ENCODE assay signal across 8 cellular contexts in genomic region chr22:49960967-49961600, GRCh38. TPM values are rescaled to one million over a fixed set of nuclear protein-coding genes. Genes with fewer than 3 reads are reported as not detected.
A peak's percentile ranks its signal among the peaks of the same experiment; 100 is the strongest.
DNase-seq lines count a peak whose midpoint lies in the region; ATAC-seq, FAIRE-seq and TF ChIP-seq lines count a peak whose summit lies in the region.

No MANE protein-coding gene starts in this region.

- peak overlapping the region; percentile 93 for H3K9ac ChIP-seq in HepG2 (ENCODE audit: insufficient read depth, low read depth, low read length)

- peaks cover 28% of the 10 kb centered on the region for H3K36me3 Mint-ChIP-seq in stimulated activated naive CD8-positive, alpha-beta T cell treated with anti-CD3 and anti-CD28 coated beads, Interleukin-15, Interleukin-2, amounts not matched to agents 100 ng/mL and 50 ng/mL, for 24 hours (ENCODE audit: low read depth)

- no peak overlapping the region for H2AFZ ChIP-seq in HepG2 (ENCODE audit: low read length)

- in situ Hi-C loops in HepG2 (cut with HindIII; ENCODE audit: extremely low pct_ligation_motif_present, low pct_unique_long_range_greater_than_20kb): no loop called here

- H3K9me3 ChIP-seq in RWPE2 (ENCODE audit: severe bottlenecking): no peaks in the 10 kb centered on the region
- H3K9me3 ChIP-seq in HepG2 (ENCODE audit: low read length): no peaks in the 10 kb centered on the region

- H3K27ac ChIP-seq in RWPE2 (ENCODE audit: poor library complexity, severe bottlenecking): peak overlapping the region; percentile 81
- peak overlapping the region; percentile 63 for H3K27ac ChIP-seq in caudate nucleus (ENCODE audit: low read depth, low read length)
- H3K27ac ChIP-seq in HepG2 (ENCODE audit: extremely low read length, insufficient read depth, low read length): peak overlapping the region; percentile 64

- TF ChIP-seq CTCF in RWPE2 (IDR thresholded peaks at IDR 0.05; ENCODE audit: poor library complexity, severe bottlenecking): no peak
- no peak for TF ChIP-seq CTCF in HepG2 (CRISPR knock-in tag; IDR thresholded peaks at IDR 0.05)

- H3K27me3 ChIP-seq in RWPE2 (ENCODE audit: insufficient read depth, poor library complexity, severe bottlenecking) (no peaks in the 10 kb centered on the region), HepG2 (ENCODE audit: control insufficient read depth in 1 of 2, insufficient read depth in 2 of 2, low read length in 2 of 2) (no peaks in the 10 kb centered on the region; a peak in 1 of 5 replicates)

- H3K4me1 ChIP-seq in RWPE2 (ENCODE audit: insufficient read depth, poor library complexity, severe bottlenecking) (peaks cover 14% of the 10 kb centered on the region), HepG2 (ENCODE audit: insufficient read depth, low read length) (peaks cover 75% of the 10 kb centered on the region)

- peaks cover 36% of the 10 kb centered on the region for H3K79me2 ChIP-seq in HepG2 (ENCODE audit: insufficient read depth, low read length)

- peak overlapping the region; percentile 93 for H3K4me3 Mint-ChIP-seq in stimulated activated naive CD8-positive, alpha-beta T cell treated with anti-CD3 and anti-CD28 coated beads, Interleukin-15, Interleukin-2, amounts not matched to agents 100 ng/mL and 50 ng/mL, for 24 hours

- no peak for FAIRE-seq in HepG2 (lab: Jason Lieb, UNC)

- intact Hi-C loops in HepG2 (cut with micrococcal nuclease; ENCODE audit: unreplicated experiment): no loop called here

- H3K36me3 ChIP-seq in RWPE2 (ENCODE audit: low read depth) (peaks cover 34% of the 10 kb centered on the region), HepG2 (replicated peaks in 1 of 2; ENCODE audit: control insufficient read depth in 1 of 2, insufficient read depth in 2 of 2, low read length in 2 of 2) (peaks cover 9 to 23% of the 10 kb centered on the region in 2 experiments)

- H3K27me3 Mint-ChIP-seq in stimulated activated naive CD8-positive, alpha-beta T cell treated with anti-CD3 and anti-CD28 coated beads, Interleukin-15, Interleukin-2, amounts not matched to agents 100 ng/mL and 50 ng/mL, for 24 hours: no peaks in the 10 kb centered on the region

- no peaks in the 10 kb centered on the region for H3K9me3 Mint-ChIP-seq in stimulated activated naive CD8-positive, alpha-beta T cell treated with anti-CD3 and anti-CD28 coated beads, Interleukin-15, Interleukin-2, amounts not matched to agents 100 ng/mL and 50 ng/mL, for 24 hours

- TF ChIP-seq EP300 in HepG2 (IDR thresholded peaks at IDR 0.05; ENCODE audit: low read depth in 2 of 2, low read length in 2 of 2) (no peak), HepG2 (CRISPR knock-in tag; IDR thresholded peaks at IDR 0.05; ENCODE audit: borderline replicate concordance) (no peak)

- no CpG with 5 or more reads among the region's 89 CpGs for WGBS in HepG2 (ENCODE audit: low lambda C conversion rate)

- no peak for TF ChIP-seq POLR2A in HepG2 (IDR thresholded peaks at IDR 0.05; ENCODE audit: insufficient read depth in 1 of 2, low read depth in 2 of 2, low read length in 2 of 2)

- H3K4me3 ChIP-seq in RWPE2 (ENCODE audit: severe bottlenecking) (peak overlapping the region; percentile 83), HepG2 (replicated peaks in 1 of 3; ENCODE audit: insufficient read depth in 1 of 3, low read depth in 2 of 3, low read length in 3 of 3) (peak overlapping the region; percentile 97 to 99 (median 97))

- TF ChIP-seq RAD21 in HepG2 (CRISPR knock-in tag; IDR thresholded peaks at IDR 0.05): no peak

- peaks cover 37% of the 10 kb centered on the region for H4K20me1 ChIP-seq in HepG2 (ENCODE audit: insufficient read depth, low read length)

- no peak for ATAC-seq in RWPE2 (ENCODE audit: low read depth)
- ATAC-seq in HepG2: no peak
- ATAC-seq in HG03439 (IDR thresholded peaks at IDR 0.05; ENCODE audit: unreplicated experiment): no peak
- ATAC-seq in HG02938 (IDR thresholded peaks at IDR 0.05; ENCODE audit: unreplicated experiment): no peak

- peak; percentile 70 for DNase-seq in DMS53 (lab: John Stamatoyannopoulos, UW)
- DNase-seq in DMS53 treated with DMSO at 0.1 percent for 48 hours (lab: John Stamatoyannopoulos, UW; ENCODE audit: unreplicated experiment): no peak
- peak; percentile 72 for DNase-seq in RWPE2 (ENCODE audit: low spot score)
- DNase-seq in caudate nucleus (lab: John Stamatoyannopoulos, UW): peak in 3 of 61 donors; percentile 24 to 41 (median 33)
- no peak for DNase-seq in HepG2 (ENCODE audit: low spot score)

- BruUV-seq in HepG2 (replicated peaks; lab: Mats Ljungman, UMichigan): TSS peak; percentile 39

- POLR2A ChIA-PET in HepG2 (lab: Yijun Ruan, JAX): interaction anchor here (2.3 to 18.6 kb wide), 8 partner anchors 3 to 30 kb away, joined by 19 to 722 read pairs (median 41); partner anchors contain the start of gene PIM3

- H3K27ac Mint-ChIP-seq in stimulated activated naive CD8-positive, alpha-beta T cell treated with anti-CD3 and anti-CD28 coated beads, Interleukin-15, Interleukin-2, amounts not matched to agents 100 ng/mL and 50 ng/mL, for 24 hours: peak overlapping the region; percentile 90

- peak overlapping the region; percentile 67 for H3K4me2 ChIP-seq in HepG2 (ENCODE audit: low read depth, low read length)

- CTCF ChIA-PET in HepG2 (lab: Yijun Ruan, JAX; ENCODE audit: low intra/inter-chr PET ratio, low total read pairs): no interaction called here

- peaks cover 29% of the 10 kb centered on the region for H3K4me1 Mint-ChIP-seq in stimulated activated naive CD8-positive, alpha-beta T cell treated with anti-CD3 and anti-CD28 coated beads, Interleukin-15, Interleukin-2, amounts not matched to agents 100 ng/mL and 50 ng/mL, for 24 hours (ENCODE audit: low read depth)

RNA-seq across cellular contexts. Expression of gene PIM3, which starts 0.5 kb away (rescaled TPM):
- total RNA-seq in HepG2 (2016; rRNA removed; fragmentation: Illumina TruSeq; extraction: Trizol): 18.2 and 31.2 TPM in 2 replicates
- total RNA-seq in HepG2 (2016; cell fraction: cytosol; rRNA removed; fragmentation: Illumina TruSeq; extraction: Trizol; ENCODE audit: low read depth): 12.4 and 12.6 TPM in 2 replicates
- 17.3 and 32.7 TPM in 2 replicates for total RNA-seq in HepG2 (2016; cell fraction: insoluble cytoplasmic fraction; rRNA removed; fragmentation: Illumina TruSeq; extraction: Trizol)
- total RNA-seq in HepG2 (2016; cell fraction: membrane; rRNA removed; fragmentation: Illumina TruSeq; extraction: Trizol): 27.1 and 31.2 TPM in 2 replicates
- total RNA-seq in HepG2 (2016; cell fraction: nucleus; rRNA removed; fragmentation: Illumina TruSeq; extraction: Trizol): 24.6 and 30.5 TPM in 2 replicates
- 21.6 and 24.1 TPM in 2 replicates for polyA plus RNA-seq in HepG2 (2011; rRNA removed)
- 21.4 and 47.8 TPM in 2 replicates for polyA plus RNA-seq in HepG2 (2011; cell fraction: cytosol; rRNA removed)
- polyA plus RNA-seq in HepG2 (2011; cell fraction: nucleus; rRNA removed): 121 and 136 TPM in 2 replicates
- 22.6 and 36.4 TPM in 2 replicates for polyA plus RNA-seq in HepG2 (2012)
- polyA plus RNA-seq in HepG2 (2016; cell fraction: cytosol; fragmentation: Illumina TruSeq; extraction: Trizol; ENCODE audit: low read depth): 7.3 and 9.3 TPM in 2 replicates
- polyA plus RNA-seq in HepG2 (2016; cell fraction: insoluble cytoplasmic fraction; fragmentation: Illumina TruSeq; extraction: Trizol; ENCODE audit: low read depth): 21.4 and 25.4 TPM in 2 replicates
- polyA plus RNA-seq in HepG2 (2016; cell fraction: membrane; fragmentation: Illumina TruSeq; extraction: Trizol; ENCODE audit: low read depth): 17.2 and 17.8 TPM in 2 replicates
- 62.7 and 63.0 TPM in 2 replicates for polyA plus RNA-seq in HepG2 (2016; cell fraction: nucleus; fragmentation: Illumina TruSeq; extraction: Trizol; ENCODE audit: insufficient read depth, low read depth)
- 8.8 and 50.3 TPM in 2 replicates for polyA minus RNA-seq in HepG2 (2011; rRNA and poly(A)+ RNA removed; ENCODE audit: low replicate concordance)
- 23.0 and 37.5 TPM in 2 replicates for polyA minus RNA-seq in HepG2 (2011; cell fraction: cytosol; rRNA and poly(A)+ RNA removed)
- 17.0 and 22.8 TPM in 2 replicates for polyA minus RNA-seq in HepG2 (2011; cell fraction: nucleus; rRNA and poly(A)+ RNA removed)

RNA-seq across cellular contexts. Expression of gene CRELD2, which starts 42.6 kb away (rescaled TPM):
- total RNA-seq in HepG2 (2016; rRNA removed; fragmentation: Illumina TruSeq; extraction: Trizol): 19.6 and 44.7 TPM in 2 replicates
- total RNA-seq in HepG2 (2016; cell fraction: cytosol; rRNA removed; fragmentation: Illumina TruSeq; extraction: Trizol; ENCODE audit: low read depth): 22.4 and 24.2 TPM in 2 replicates
- 18.8 and 46.8 TPM in 2 replicates for total RNA-seq in HepG2 (2016; cell fraction: insoluble cytoplasmic fraction; rRNA removed; fragmentation: Illumina TruSeq; extraction: Trizol)
- 27.6 and 29.9 TPM in 2 replicates for total RNA-seq in HepG2 (2016; cell fraction: membrane; rRNA removed; fragmentation: Illumina TruSeq; extraction: Trizol)
- 35.5 and 40.6 TPM in 2 replicates for total RNA-seq in HepG2 (2016; cell fraction: nucleus; rRNA removed; fragmentation: Illumina TruSeq; extraction: Trizol)
- polyA plus RNA-seq in HepG2 (2011; rRNA removed): 17.2 and 20.2 TPM in 2 replicates
- polyA plus RNA-seq in HepG2 (2011; cell fraction: cytosol; rRNA removed): 16.7 and 25.6 TPM in 2 replicates
- polyA plus RNA-seq in HepG2 (2011; cell fraction: nucleus; rRNA removed): 44.2 and 48.8 TPM in 2 replicates
- 9.4 and 10.2 TPM in 2 replicates for polyA plus RNA-seq in HepG2 (2012)
- polyA plus RNA-seq in HepG2 (2016; cell fraction: cytosol; fragmentation: Illumina TruSeq; extraction: Trizol; ENCODE audit: low read depth): 25.8 and 29.9 TPM in 2 replicates
- polyA plus RNA-seq in HepG2 (2016; cell fraction: insoluble cytoplasmic fraction; fragmentation: Illumina TruSeq; extraction: Trizol; ENCODE audit: low read depth): 22.7 and 25.1 TPM in 2 replicates
- 26.9 and 27.0 TPM in 2 replicates for polyA plus RNA-seq in HepG2 (2016; cell fraction: membrane; fragmentation: Illumina TruSeq; extraction: Trizol; ENCODE audit: low read depth)
- 89.1 and 100 TPM in 2 replicates for polyA plus RNA-seq in HepG2 (2016; cell fraction: nucleus; fragmentation: Illumina TruSeq; extraction: Trizol; ENCODE audit: insufficient read depth, low read depth)
- 6.9 and 14.7 TPM in 2 replicates for polyA minus RNA-seq in HepG2 (2011; rRNA and poly(A)+ RNA removed; ENCODE audit: low replicate concordance)
- polyA minus RNA-seq in HepG2 (2011; cell fraction: cytosol; rRNA and poly(A)+ RNA removed): 4.4 and 5.2 TPM in 2 replicates
- polyA minus RNA-seq in HepG2 (2011; cell fraction: nucleus; rRNA and poly(A)+ RNA removed): 4.5 and 4.7 TPM in 2 replicates

RNA-seq across cellular contexts. Expression of gene ALG12, which starts 42.8 kb away (rescaled TPM):
- 6.6 and 15.8 TPM in 2 replicates for total RNA-seq in HepG2 (2016; rRNA removed; fragmentation: Illumina TruSeq; extraction: Trizol)
- total RNA-seq in HepG2 (2016; cell fraction: cytosol; rRNA removed; fragmentation: Illumina TruSeq; extraction: Trizol; ENCODE audit: low read depth): 1.5 and 3.0 TPM in 2 replicates
- 6.8 and 15.6 TPM in 2 replicates for total RNA-seq in HepG2 (2016; cell fraction: insoluble cytoplasmic fraction; rRNA removed; fragmentation: Illumina TruSeq; extraction: Trizol)
- 6.4 and 10.5 TPM in 2 replicates for total RNA-seq in HepG2 (2016; cell fraction: membrane; rRNA removed; fragmentation: Illumina TruSeq; extraction: Trizol)
- 10.6 and 14.2 TPM in 2 replicates for total RNA-seq in HepG2 (2016; cell fraction: nucleus; rRNA removed; fragmentation: Illumina TruSeq; extraction: Trizol)
- 7.8 and 9.5 TPM in 2 replicates for polyA plus RNA-seq in HepG2 (2011; rRNA removed)
- 5.9 and 6.1 TPM in 2 replicates for polyA plus RNA-seq in HepG2 (2011; cell fraction: cytosol; rRNA removed)
- 25.1 and 26.7 TPM in 2 replicates for polyA plus RNA-seq in HepG2 (2011; cell fraction: nucleus; rRNA removed)
- polyA plus RNA-seq in HepG2 (2012): 9.4 and 10.0 TPM in 2 replicates
- 2.9 and 3.3 TPM in 2 replicates for polyA plus RNA-seq in HepG2 (2016; cell fraction: cytosol; fragmentation: Illumina TruSeq; extraction: Trizol; ENCODE audit: low read depth)
- polyA plus RNA-seq in HepG2 (2016; cell fraction: insoluble cytoplasmic fraction; fragmentation: Illumina TruSeq; extraction: Trizol; ENCODE audit: low read depth): 6.1 and 6.8 TPM in 2 replicates
- polyA plus RNA-seq in HepG2 (2016; cell fraction: membrane; fragmentation: Illumina TruSeq; extraction: Trizol; ENCODE audit: low read depth): 5.6 and 6.9 TPM in 2 replicates
- 26.3 and 30.4 TPM in 2 replicates for polyA plus RNA-seq in HepG2 (2016; cell fraction: nucleus; fragmentation: Illumina TruSeq; extraction: Trizol; ENCODE audit: insufficient read depth, low read depth)
- 5.8 and 12.8 TPM in 2 replicates for polyA minus RNA-seq in HepG2 (2011; rRNA and poly(A)+ RNA removed; ENCODE audit: low replicate concordance)
- 5.7 and 7.1 TPM in 2 replicates for polyA minus RNA-seq in HepG2 (2011; cell fraction: cytosol; rRNA and poly(A)+ RNA removed)
- 3.4 and 4.5 TPM in 2 replicates for polyA minus RNA-seq in HepG2 (2011; cell fraction: nucleus; rRNA and poly(A)+ RNA removed)

RNA-seq across cellular contexts. Expression of gene IL17REL, which starts 51.5 kb away (rescaled TPM):
- not detected in 2 replicates for total RNA-seq in HepG2 (2016; rRNA removed; fragmentation: Illumina TruSeq; extraction: Trizol)
- not detected in 2 replicates for total RNA-seq in HepG2 (2016; cell fraction: cytosol; rRNA removed; fragmentation: Illumina TruSeq; extraction: Trizol; ENCODE audit: low read depth)
- not detected in 2 replicates for total RNA-seq in HepG2 (2016; cell fraction: insoluble cytoplasmic fraction; rRNA removed; fragmentation: Illumina TruSeq; extraction: Trizol)
- total RNA-seq in HepG2 (2016; cell fraction: membrane; rRNA removed; fragmentation: Illumina TruSeq; extraction: Trizol): not detected in 2 replicates
- total RNA-seq in HepG2 (2016; cell fraction: nucleus; rRNA removed; fragmentation: Illumina TruSeq; extraction: Trizol): not detected in 2 replicates
- not detected in 2 replicates for polyA plus RNA-seq in HepG2 (2011; rRNA removed)
- polyA plus RNA-seq in HepG2 (2011; cell fraction: cytosol; rRNA removed): not detected in 2 replicates
- polyA plus RNA-seq in HepG2 (2011; cell fraction: nucleus; rRNA removed): not detected in 2 replicates
- polyA plus RNA-seq in HepG2 (2012): not detected in 2 replicates
- polyA plus RNA-seq in HepG2 (2016; cell fraction: cytosol; fragmentation: Illumina TruSeq; extraction: Trizol; ENCODE audit: low read depth): not detected in 2 replicates
- polyA plus RNA-seq in HepG2 (2016; cell fraction: insoluble cytoplasmic fraction; fragmentation: Illumina TruSeq; extraction: Trizol; ENCODE audit: low read depth): not detected in 2 replicates
- polyA plus RNA-seq in HepG2 (2016; cell fraction: membrane; fragmentation: Illumina TruSeq; extraction: Trizol; ENCODE audit: low read depth): not detected in 2 replicates
- polyA plus RNA-seq in HepG2 (2016; cell fraction: nucleus; fragmentation: Illumina TruSeq; extraction: Trizol; ENCODE audit: insufficient read depth, low read depth): not detected in 2 replicates
- 0.07 TPM in 1 of 2 replicates, not detected in the other for polyA minus RNA-seq in HepG2 (2011; rRNA and poly(A)+ RNA removed; ENCODE audit: low replicate concordance)
- polyA minus RNA-seq in HepG2 (2011; cell fraction: cytosol; rRNA and poly(A)+ RNA removed): not detected in 2 replicates
- not detected in 2 replicates for polyA minus RNA-seq in HepG2 (2011; cell fraction: nucleus; rRNA and poly(A)+ RNA removed)

Comparison
In these comparisons a context has a peak if more than half of its experiments do, and no peak if none do; other contexts are left out.
1. DNase-seq: peak in DMS53 (single experiment) and RWPE2 (single experiment); none in DMS53 treated with DMSO at 0.1 percent for 48 hours (single experiment) and HepG2 (single experiment).
2. Peak in every context shown above with its lines, with median percentiles within 50 percentile points of each other: H3K27ac ChIP-seq.